In genomic region chr4:177511611-177512010, GRCh38 we compare ENCODE assay signal across 20 cellular contexts.
DNase-seq lines count a peak whose midpoint lies in the region; ATAC-seq, FAIRE-seq and TF ChIP-seq lines count a peak whose summit lies in the region.
"Had no signal": no experiment of that assay in that cellular context is flagged by ENCODE, and none has a peak within 500 bp of the region (broad histone marks: within the 10 kb centered on the region; RNA-seq: fewer than 3 reads in every experiment).

No MANE protein-coding gene starts in this region.

- peak; percentile 50 for FAIRE-seq in bronchial epithelial cell (lab: Jason Lieb, UNC)
- FAIRE-seq: H54 had no signal

- ATAC-seq in HG03039 (IDR thresholded peaks at IDR 0.05; ENCODE audit: unreplicated experiment): no peak
- no peak for ATAC-seq in activated naive CD8-positive, alpha-beta T cell treated with anti-CD3 and anti-CD28 coated beads, Interleukin-2, amount 50 U/mL, for 24 hours
- ATAC-seq in GM21825 (IDR thresholded peaks at IDR 0.05; ENCODE audit: unreplicated experiment): no peak
- no peak for ATAC-seq in HG03439 (IDR thresholded peaks at IDR 0.05; ENCODE audit: unreplicated experiment)
- ATAC-seq: gastroesophageal sphincter; stimulated activated memory B cell treated with anti-CD40 and anti-IgM and Interleukin-4, amounts not matched to agents 10 μg/mL and 1 μg/mL and 100 μg/mL, for 72 hours had no signal

- H3K4me1 Mint-ChIP-seq in mesothelial cell of epicardium: peaks cover 5% of the 10 kb centered on the region
- no peaks in the 10 kb centered on the region for H3K4me1 Mint-ChIP-seq in activated naive CD8-positive, alpha-beta T cell treated with anti-CD3 and anti-CD28 coated beads, Interleukin-2, amount 50 U/mL, for 24 hours
- H3K4me1 Mint-ChIP-seq: activated naive CD4-positive, alpha-beta T cell treated with anti-CD3 and anti-CD28 coated beads, Interleukin-2, amount 50 U/mL, for 24 hours; stimulated activated memory B cell treated with anti-CD40 and anti-IgM and Interleukin-4, amounts not matched to agents 10 μg/mL and 1 μg/mL and 100 μg/mL, for 72 hours had no signal

- H3K9me3 Mint-ChIP-seq in mesothelial cell of epicardium: peaks cover 9% of the 10 kb centered on the region
- no peaks in the 10 kb centered on the region for H3K9me3 Mint-ChIP-seq in activated naive CD8-positive, alpha-beta T cell treated with anti-CD3 and anti-CD28 coated beads, Interleukin-2, amount 50 U/mL, for 24 hours

- H3K36me3 Mint-ChIP-seq in mesothelial cell of epicardium: peaks cover 3% of the 10 kb centered on the region
- no peaks in the 10 kb centered on the region for H3K36me3 Mint-ChIP-seq in activated naive CD8-positive, alpha-beta T cell treated with anti-CD3 and anti-CD28 coated beads, Interleukin-2, amount 50 U/mL, for 24 hours (ENCODE audit: low read depth)

- TF ChIP-seq CTCF in 22Rv1 (IDR thresholded peaks at IDR 0.05) (no peak), bronchial epithelial cell (IDR thresholded peaks at IDR 0.05; ENCODE audit: insufficient read depth, low read length, severe bottlenecking) (no peak), mesothelial cell of epicardium (IDR thresholded peaks at IDR 0.05; ENCODE audit: unreplicated experiment) (no peak)

- peak overlapping the region; percentile 61 for H3K27ac ChIP-seq in 22Rv1
- H3K27ac ChIP-seq: gastroesophageal sphincter, Peyer's patch, tibial nerve had no signal

- DNase-seq in LoVo (ENCODE audit: low spot score) (peak; percentile 64), bronchial epithelial cell (ENCODE audit: low read depth) (peak; percentile 96), mesothelial cell of epicardium (ENCODE audit: low spot score in 2 of 2, unreplicated experiment in 2 of 2) (no peak)
- DNase-seq in activated naive CD8-positive, alpha-beta T cell treated with anti-CD3 and anti-CD28 coated beads, Interleukin-2, amount 50 U/mL, for 24 hours: no peak
- DNase-seq: ACHN; activated CD4-positive, alpha-beta T cell treated with anti-CD3 and anti-CD28 coated beads, Interleukin-2, amount 50 U/mL, for 4 hours; activated T-cell treated with anti-CD3 and anti-CD28 coated beads for 4 hours; DND-41; NCI-H774; stimulated activated CD4-positive, alpha-beta T cell treated with anti-CD3 and anti-CD28 coated beads, Interleukin-12 subunit alpha, Interleukin-12 subunit beta, amount 100 ng/mL, for 4 hours had no signal

- H3K4me3 ChIP-seq in bronchial epithelial cell (ENCODE audit: low read depth, low read length): no peak overlapping the region
- H3K4me3 ChIP-seq: gastroesophageal sphincter, Peyer's patch, tibial nerve had no signal

- H3K36me3 ChIP-seq in bronchial epithelial cell (ENCODE audit: control insufficient read depth, insufficient read depth, low read length): no peaks in the 10 kb centered on the region
- H3K36me3 ChIP-seq: gastroesophageal sphincter, Peyer's patch, tibial nerve had no signal

- no peaks in the 10 kb centered on the region for H3K27me3 ChIP-seq in bronchial epithelial cell (ENCODE audit: control insufficient read depth, insufficient read depth, low read length)
- H3K27me3 ChIP-seq: gastroesophageal sphincter, Peyer's patch, tibial nerve had no signal

- H3K4me3 Mint-ChIP-seq in mesothelial cell of epicardium: no peak overlapping the region
- H3K4me3 Mint-ChIP-seq in activated naive CD8-positive, alpha-beta T cell treated with anti-CD3 and anti-CD28 coated beads, Interleukin-2, amount 50 U/mL, for 24 hours: no peak overlapping the region
- H3K4me3 Mint-ChIP-seq: activated naive CD4-positive, alpha-beta T cell treated with anti-CD3 and anti-CD28 coated beads, Interleukin-2, amount 50 U/mL, for 24 hours; stimulated activated memory B cell treated with anti-CD40 and anti-IgM and Interleukin-4, amounts not matched to agents 10 μg/mL and 1 μg/mL and 100 μg/mL, for 72 hours had no signal

- peak overlapping the region; percentile 57 for H3K27ac Mint-ChIP-seq in mesothelial cell of epicardium
- H3K27ac Mint-ChIP-seq in activated naive CD8-positive, alpha-beta T cell treated with anti-CD3 and anti-CD28 coated beads, Interleukin-2, amount 50 U/mL, for 24 hours: no peak overlapping the region
- H3K27ac Mint-ChIP-seq: activated naive CD4-positive, alpha-beta T cell treated with anti-CD3 and anti-CD28 coated beads, Interleukin-2, amount 50 U/mL, for 24 hours; stimulated activated memory B cell treated with anti-CD40 and anti-IgM and Interleukin-4, amounts not matched to agents 10 μg/mL and 1 μg/mL and 100 μg/mL, for 72 hours had no signal

- no peaks in the 10 kb centered on the region for H3K27me3 Mint-ChIP-seq in mesothelial cell of epicardium (ENCODE audit: low read depth)
- no peaks in the 10 kb centered on the region for H3K27me3 Mint-ChIP-seq in activated naive CD8-positive, alpha-beta T cell treated with anti-CD3 and anti-CD28 coated beads, Interleukin-2, amount 50 U/mL, for 24 hours
- H3K27me3 Mint-ChIP-seq: activated naive CD4-positive, alpha-beta T cell treated with anti-CD3 and anti-CD28 coated beads, Interleukin-2, amount 50 U/mL, for 24 hours; stimulated activated memory B cell treated with anti-CD40 and anti-IgM and Interleukin-4, amounts not matched to agents 10 μg/mL and 1 μg/mL and 100 μg/mL, for 72 hours had no signal

Comparison
In these comparisons a context has a peak if more than half of its experiments do, and no peak if none do; other contexts are left out.
1. DNase-seq: peak in LoVo (single experiment) and bronchial epithelial cell (single experiment); none in mesothelial cell of epicardium (0 of 2) and activated naive CD8-positive, alpha-beta T cell treated with anti-CD3 and anti-CD28 coated beads, Interleukin-2, amount 50 U/mL, for 24 hours (single experiment).